10 cellular contexts compared by ENCODE assay signal in the genomic region with DNA sequence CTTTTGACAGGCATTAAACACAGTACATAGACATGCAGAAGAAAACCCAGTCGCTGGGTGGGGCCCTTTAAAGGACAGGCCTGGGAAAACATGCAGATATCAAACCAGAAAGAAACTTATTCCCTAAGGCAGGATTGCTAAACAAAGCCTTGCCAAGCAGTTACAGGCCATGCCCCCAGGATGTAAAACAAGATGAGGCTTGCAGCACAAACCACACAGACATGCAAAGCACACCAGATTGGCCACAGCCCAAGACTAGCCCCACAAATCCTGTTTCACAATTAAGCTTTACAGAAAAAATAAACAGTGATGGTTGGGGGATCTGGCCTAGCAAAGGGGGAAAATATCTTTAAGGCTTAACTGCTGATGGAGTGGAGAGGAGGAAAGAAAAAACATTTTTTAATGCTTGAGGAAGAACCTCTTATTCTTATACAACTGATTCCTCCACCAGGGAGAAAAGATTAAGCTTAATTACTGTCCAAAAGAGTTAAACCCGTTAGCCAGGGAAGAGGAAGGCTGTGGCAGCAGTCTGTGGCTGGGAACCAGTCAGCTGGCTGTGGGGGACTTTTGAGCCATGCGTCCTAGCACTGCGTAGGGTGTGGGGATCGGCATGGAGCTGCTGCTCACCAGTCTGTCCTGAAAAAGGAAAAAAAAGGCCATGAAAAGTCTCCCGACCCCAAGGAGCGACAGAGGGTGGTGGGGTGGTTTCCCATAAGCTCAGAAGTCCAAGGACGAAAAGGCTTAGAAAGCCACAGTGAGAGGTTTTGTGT. TPM values are rescaled to one million over a fixed set of nuclear protein-coding genes. Genes with fewer than 3 reads are reported as not detected.
DNase-seq lines count a peak whose midpoint lies in the region; ATAC-seq and TF ChIP-seq lines count a peak whose summit lies in the region.
"Had no signal": no experiment of that assay in that cellular context is flagged by ENCODE, and none has a peak within 500 bp of the region (broad histone marks: within the 10 kb centered on the region; RNA-seq: fewer than 3 reads in every experiment).

No MANE protein-coding gene starts in this region.

- ATAC-seq in GM18907 (IDR thresholded peaks at IDR 0.05; ENCODE audit: unreplicated experiment) (peak; percentile 65), HG03135 (IDR thresholded peaks at IDR 0.05; ENCODE audit: unreplicated experiment) (peak; percentile 54)
- ATAC-seq in CD8-positive, alpha-beta T cell = no peak
- ATAC-seq: HCT116 had no signal

- CTCF ChIA-PET in CD8-positive, alpha-beta T cell (lab: Charles Lee) = interaction anchor here (0.8 kb wide), 1 partner anchor 8 kb away, joined by 3 read pairs; no protein-coding TSS in a partner anchor

- H3K27me3 Mint-ChIP-seq in neural crest cell (ENCODE audit: low read depth) = no peaks in the 10 kb centered on the region
- peaks cover 5% of the 10 kb centered on the region for H3K27me3 Mint-ChIP-seq in CD8-positive, alpha-beta T cell (ENCODE audit: low read depth)

- H3K4me3 Mint-ChIP-seq in neural crest cell = no peak overlapping the region
- H3K4me3 Mint-ChIP-seq in CD8-positive, alpha-beta T cell = no peak overlapping the region

- no peak overlapping the region for H3K4me3 ChIP-seq in CD8-positive, alpha-beta T cell (ENCODE audit: low read depth, low read length)

- intact Hi-C loops in CD8-positive, alpha-beta T cell (cut with DNase I, micrococcal nuclease) = no loop called here

- peaks cover 11% of the 10 kb centered on the region for H3K4me1 Mint-ChIP-seq in neural crest cell
- H3K4me1 Mint-ChIP-seq in CD8-positive, alpha-beta T cell (ENCODE audit: low read depth) = no peaks in the 10 kb centered on the region

- POLR2A ChIA-PET in CD8-positive, alpha-beta T cell (lab: Charles Lee) = no interaction called here

- H3K27ac Mint-ChIP-seq in neural crest cell (ENCODE audit: unreplicated experiment) = peak overlapping the region; percentile 12
- H3K27ac Mint-ChIP-seq in CD8-positive, alpha-beta T cell = no peak overlapping the region

- H3K4me1 ChIP-seq in CD8-positive, alpha-beta T cell (ENCODE audit: insufficient read depth, low read length) = no peaks in the 10 kb centered on the region

- H3K36me3 Mint-ChIP-seq in neural crest cell (ENCODE audit: low read depth) = no peaks in the 10 kb centered on the region
- no peaks in the 10 kb centered on the region for H3K36me3 Mint-ChIP-seq in CD8-positive, alpha-beta T cell

- no peaks in the 10 kb centered on the region for H3K27me3 ChIP-seq in CD8-positive, alpha-beta T cell (ENCODE audit: insufficient read depth, low read length)

- H3K27ac ChIP-seq in CD8-positive, alpha-beta T cell (ENCODE audit: low read depth, low read length) = no peak overlapping the region

- H3K9me3 Mint-ChIP-seq in neural crest cell = peaks cover 2% of the 10 kb centered on the region
- H3K9me3 Mint-ChIP-seq in CD8-positive, alpha-beta T cell = peaks cover 5% of the 10 kb centered on the region

- DNase-seq in UCSD-AML1 (lab: John Stamatoyannopoulos, UW; ENCODE audit: unreplicated experiment) (peak; percentile 7), neural crest cell (ENCODE audit: low read depth, low spot score) (no peak), NCI-H2196 treated with DMSO at 0.1 percent for 48 hours (lab: John Stamatoyannopoulos, UW; ENCODE audit: unreplicated experiment) (no peak), NCI-H2196 (lab: John Stamatoyannopoulos, UW; ENCODE audit: unreplicated experiment) (no peak), NCI-H1930 (lab: John Stamatoyannopoulos, UW) (no peak)
- no peak for DNase-seq in CD8-positive, alpha-beta T cell

- H3K36me3 ChIP-seq in CD8-positive, alpha-beta T cell (ENCODE audit: insufficient read depth, low read length) = no peaks in the 10 kb centered on the region

- TF ChIP-seq CTCF in neural crest cell (conservative IDR thresholded peaks at IDR 0.05) = no peak
- no peak for TF ChIP-seq CTCF in CD8-positive, alpha-beta T cell (IDR thresholded peaks at IDR 0.05)

- H3K9me3 ChIP-seq in CD8-positive, alpha-beta T cell (ENCODE audit: low read length) = no peaks in the 10 kb centered on the region

RNA-seq across cellular contexts. Expression of a gene that starts 28.4 kb away (rescaled TPM):
- 0.09 TPM in 1 of 2 replicates, not detected in the other for total RNA-seq in neural crest cell
- total RNA-seq in CD8-positive, alpha-beta T cell = under 1 TPM; 0.16 to 0.33 TPM
- total RNA-seq: T-helper 1 cell treated with Interleukin-12 subunit alpha and Interleukin-12 subunit beta and Interleukin-4 antibody, amounts not matched to agents 30 ng/mL and 1 ng/mL, for 36 hours had no signal
